In genomic region chr1:53325326-53326087, GRCh38 we compare ENCODE assay signal across 8 cellular contexts. TPM values are rescaled to one million over a fixed set of nuclear protein-coding genes. Genes with fewer than 3 reads are reported as not detected.
A peak's percentile ranks its signal among the peaks of the same experiment; 100 is the strongest.
DNase-seq lines count a peak whose midpoint lies in the region; ATAC-seq and TF ChIP-seq lines count a peak whose summit lies in the region.

No MANE protein-coding gene starts in this region.

- H3K36me3 ChIP-seq in CD4-positive, CD25-positive, alpha-beta regulatory T cell (ENCODE audit: control insufficient read depth, insufficient read depth, low read length), result peaks cover 9% of the 10 kb centered on the region
- peaks cover 62% of the 10 kb centered on the region for H3K36me3 ChIP-seq in NT2/D1 (ENCODE audit: insufficient read depth, insufficient read length, low read length)

- H3K9me3 Mint-ChIP-seq in CD4-positive, CD25-positive, alpha-beta regulatory T cell, result no peaks in the 10 kb centered on the region
- no peaks in the 10 kb centered on the region for H3K9me3 Mint-ChIP-seq in effector memory CD8-positive, alpha-beta T cell
- H3K9me3 Mint-ChIP-seq in nephron progenitor cell, result no peaks in the 10 kb centered on the region

- peaks cover 8% of the 10 kb centered on the region for H3K36me3 Mint-ChIP-seq in CD4-positive, CD25-positive, alpha-beta regulatory T cell
- H3K36me3 Mint-ChIP-seq in effector memory CD8-positive, alpha-beta T cell (ENCODE audit: insufficient read depth), result peaks cover 13% of the 10 kb centered on the region
- H3K36me3 Mint-ChIP-seq in nephron progenitor cell (ENCODE audit: low read depth), result peaks cover 8% of the 10 kb centered on the region

- DNase-seq in CD4-positive, CD25-positive, alpha-beta regulatory T cell, result peak in 1 of 3 donors; percentile 12
- DNase-seq in NT2/D1 (ENCODE audit: low read depth, low spot score) (no peak), nephron progenitor cell (no peak), kidney glomerular epithelial cell (lab: John Stamatoyannopoulos, UW) (no peak), GM13977 (ENCODE audit: low spot score) (no peak), AG08396 (ENCODE audit: low spot score) (no peak), SK-N-DZ (ENCODE audit: low spot score) (no peak)
- DNase-seq in effector memory CD8-positive, alpha-beta T cell, result no peak

- no peak for TF ChIP-seq CTCF in nephron progenitor cell (IDR thresholded peaks at IDR 0.05)
- no peak for TF ChIP-seq CTCF in GM13977 (IDR thresholded peaks at IDR 0.05; ENCODE audit: extremely low read depth, insufficient read depth, missing control alignments)

- H3K4me1 ChIP-seq in CD4-positive, CD25-positive, alpha-beta regulatory T cell (ENCODE audit: control insufficient read depth, insufficient read depth, low read length, poor library complexity, severe bottlenecking), result peaks cover 26% of the 10 kb centered on the region
- peaks cover 39% of the 10 kb centered on the region for H3K4me1 ChIP-seq in NT2/D1 (ENCODE audit: insufficient read depth, insufficient read length)

- H3K9ac ChIP-seq in NT2/D1 (ENCODE audit: insufficient read length, low read depth), result peak overlapping the region; percentile 91

- H3K9me3 ChIP-seq in CD4-positive, CD25-positive, alpha-beta regulatory T cell (ENCODE audit: control insufficient read depth in 2 of 2, low read length in 2 of 2), result no peaks in the 10 kb centered on the region
- no peaks in the 10 kb centered on the region for H3K9me3 ChIP-seq in NT2/D1 (ENCODE audit: insufficient read depth, low read length)

- H3K27ac Mint-ChIP-seq in CD4-positive, CD25-positive, alpha-beta regulatory T cell, result peak overlapping the region; percentile 88 to 93 (median 91)
- peak overlapping the region; percentile 69 to 90 for H3K27ac Mint-ChIP-seq in effector memory CD8-positive, alpha-beta T cell
- no peak overlapping the region for H3K27ac Mint-ChIP-seq in nephron progenitor cell

- no peaks in the 10 kb centered on the region for H3K27me3 Mint-ChIP-seq in CD4-positive, CD25-positive, alpha-beta regulatory T cell
- H3K27me3 Mint-ChIP-seq in effector memory CD8-positive, alpha-beta T cell, result no peaks in the 10 kb centered on the region
- H3K27me3 Mint-ChIP-seq in nephron progenitor cell (ENCODE audit: low read depth, poor library complexity), result no peaks in the 10 kb centered on the region

- peaks cover 10 to 34% (median 18%) of the 10 kb centered on the region in 4 donors for H3K4me1 Mint-ChIP-seq in CD4-positive, CD25-positive, alpha-beta regulatory T cell
- H3K4me1 Mint-ChIP-seq in effector memory CD8-positive, alpha-beta T cell (ENCODE audit: low read depth in 2 of 2), result peaks cover 20 to 21% of the 10 kb centered on the region in 2 donors
- peaks cover 56% of the 10 kb centered on the region for H3K4me1 Mint-ChIP-seq in nephron progenitor cell

- no peak for ATAC-seq in CD4-positive, CD25-positive, alpha-beta regulatory T cell (ENCODE audit: low read depth in 2 of 2)
- ATAC-seq in effector memory CD8-positive, alpha-beta T cell (replicated peaks), result no peak

- H3K27ac ChIP-seq in CD4-positive, CD25-positive, alpha-beta regulatory T cell (ENCODE audit: insufficient read depth, low read length, poor library complexity, severe bottlenecking), result peak overlapping the region; percentile 82

- in situ Hi-C loops in GM13977 (cut with MboI; ENCODE audit: low pct_unique_long_range_greater_than_20kb, low sequenced_read_pairs, unreplicated experiment), result no loop called here

- peak overlapping the region; percentile 55 for H3K4me3 ChIP-seq in CD4-positive, CD25-positive, alpha-beta regulatory T cell (ENCODE audit: low read depth, low read length)
- peak overlapping the region; percentile 51 for H3K4me3 ChIP-seq in NT2/D1 (ENCODE audit: insufficient read length, low read depth)

- no peaks in the 10 kb centered on the region for H3K27me3 ChIP-seq in CD4-positive, CD25-positive, alpha-beta regulatory T cell (ENCODE audit: control insufficient read depth, insufficient read depth, low read length)
- peaks cover 11% of the 10 kb centered on the region for H3K27me3 ChIP-seq in NT2/D1 (ENCODE audit: insufficient read depth, insufficient read length)

- H3K4me3 Mint-ChIP-seq in CD4-positive, CD25-positive, alpha-beta regulatory T cell, result peak overlapping the region; percentile 90 to 98 (median 94)
- peak overlapping the region; percentile 93 to 96 for H3K4me3 Mint-ChIP-seq in effector memory CD8-positive, alpha-beta T cell
- H3K4me3 Mint-ChIP-seq in nephron progenitor cell, result peak overlapping the region; percentile 90

RNA-seq across cellular contexts. Expression of gene LRP8, which starts 2.4 kb away (rescaled TPM):
- 23.7 TPM for total RNA-seq in CD4-positive, CD25-positive, alpha-beta regulatory T cell
- 1 to 10 TPM; 1.0 to 3.3 (median 1.9) TPM for polyA plus RNA-seq in CD4-positive, CD25-positive, alpha-beta regulatory T cell
- 12.7 and 13.1 TPM in 2 replicates for polyA plus RNA-seq in SK-N-DZ (2014; cell fraction: cytosol; rRNA removed)
- 25.9 and 38.3 TPM in 2 replicates for polyA plus RNA-seq in SK-N-DZ (2014; cell fraction: nucleus; rRNA removed)
